In the genomic region with DNA sequence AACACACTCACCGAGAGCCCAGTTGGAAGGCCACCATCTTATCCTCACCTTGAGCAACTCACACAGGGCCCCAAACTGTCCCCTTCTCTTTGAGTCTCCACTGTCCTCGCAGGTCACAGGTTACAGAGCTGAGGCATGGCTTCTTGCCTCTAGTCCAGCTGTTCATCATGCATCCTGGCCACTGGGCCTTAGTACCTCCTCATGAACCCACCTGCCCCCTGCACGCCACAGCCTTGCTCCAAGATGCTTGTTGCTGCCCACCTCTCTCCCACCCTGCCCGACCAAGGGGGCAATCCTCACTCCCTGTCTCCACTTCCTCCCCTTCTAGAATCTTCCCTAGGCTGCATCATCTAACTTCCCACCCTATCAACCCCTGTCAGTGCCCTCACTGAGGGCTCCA, we compare ENCODE assay signal across 22 cellular contexts. TPM values are rescaled to one million over a fixed set of nuclear protein-coding genes. Genes with fewer than 3 reads are reported as not detected.
DNase-seq lines count a peak whose midpoint lies in the region; ATAC-seq and TF ChIP-seq lines count a peak whose summit lies in the region.
"Had no signal": no experiment of that assay in that cellular context is flagged by ENCODE, and none has a peak within 500 bp of the region (broad histone marks: within the 10 kb centered on the region; RNA-seq: fewer than 3 reads in every experiment).

No MANE protein-coding gene starts in this region.

- H3K36me3 Mint-ChIP-seq in endothelial cell (ENCODE audit: low read depth, unreplicated experiment) (peaks cover 65% of the 10 kb centered on the region), nephron (ENCODE audit: low read depth) (no peaks in the 10 kb centered on the region)
- peaks cover 0 to 3% of the 10 kb centered on the region in 2 donors for H3K36me3 Mint-ChIP-seq in activated T-cell treated with anti-CD3 and anti-CD28 coated beads, Interleukin-2, amount 50 U/mL, for 72 hours (ENCODE audit: insufficient read depth in 2 of 2)
- H3K36me3 Mint-ChIP-seq: activated CD4-positive, alpha-beta memory T cell treated with anti-CD3 and anti-CD28 coated beads for 36 hours; stimulated activated naive B cell treated with anti-CD40 and anti-IgM and Interleukin-4, amounts not matched to agents 10 μg/mL and 1 μg/mL and 100 μg/mL, for 72 hours had no signal

- peaks cover 68% of the 10 kb centered on the region for H3K4me1 Mint-ChIP-seq in endothelial cell (ENCODE audit: unreplicated experiment)
- peaks cover 15% of the 10 kb centered on the region for H3K4me1 Mint-ChIP-seq in nephron
- H3K4me1 Mint-ChIP-seq in activated T-cell treated with anti-CD3 and anti-CD28 coated beads, Interleukin-2, amount 50 U/mL, for 72 hours (ENCODE audit: low read depth) = no peaks in the 10 kb centered on the region
- H3K4me1 Mint-ChIP-seq: stimulated activated naive B cell treated with anti-CD40 and anti-IgM and Interleukin-4, amounts not matched to agents 10 μg/mL and 1 μg/mL and 100 μg/mL, for 72 hours had no signal

- H3K27me3 ChIP-seq in heart right ventricle = no peaks in the 10 kb centered on the region
- H3K27me3 ChIP-seq in thyroid gland = no peaks in the 10 kb centered on the region
- H3K27me3 ChIP-seq: vagina had no signal

- peaks cover 0 to 47% (median 5%) of the 10 kb centered on the region in 9 donors for H3K36me3 ChIP-seq in heart right ventricle
- H3K36me3 ChIP-seq in thyroid gland = no peaks in the 10 kb centered on the region
- H3K36me3 ChIP-seq: vagina had no signal

- no peak for ATAC-seq in heart right ventricle
- no peak for ATAC-seq in Right ventricle myocardium superior (ENCODE audit: poor library complexity)
- no peak for ATAC-seq in activated T-cell treated with anti-CD3 and anti-CD28 coated beads, Interleukin-2, amount 50 U/mL, for 72 hours (replicated peaks in 1 of 2)
- ATAC-seq in HG02938 (IDR thresholded peaks at IDR 0.05; ENCODE audit: unreplicated experiment) = no peak
- ATAC-seq: mucosa of descending colon; stimulated activated naive B cell treated with anti-CD40 and anti-IgM and Interleukin-4, amounts not matched to agents 10 μg/mL and 1 μg/mL and 100 μg/mL, for 72 hours had no signal

- H3K27ac ChIP-seq in heart right ventricle (peak overlapping the region in 9 of 10 donors; percentile 32 to 89 (median 73)), thyroid gland (peak overlapping the region in 2 of 3 donors; percentile 32 to 41)
- H3K27ac ChIP-seq: vagina had no signal

- intact Hi-C loops in heart right ventricle (cut with DNase I) (no loop called here), Right ventricle myocardium superior (cut with DNase I) (no loop called here), thyroid gland (cut with DNase I) (no loop called here)

- H3K4me1 ChIP-seq in heart right ventricle = peaks cover 7 to 90% (median 34%) of the 10 kb centered on the region in 9 donors
- H3K4me1 ChIP-seq in thyroid gland = peaks cover 17 to 33% of the 10 kb centered on the region in 2 donors

- H3K27me3 Mint-ChIP-seq in endothelial cell (ENCODE audit: unreplicated experiment) (peaks cover 34% of the 10 kb centered on the region), nephron (ENCODE audit: low read depth) (no peaks in the 10 kb centered on the region)
- H3K27me3 Mint-ChIP-seq in activated T-cell treated with anti-CD3 and anti-CD28 coated beads, Interleukin-2, amount 50 U/mL, for 72 hours (ENCODE audit: low read depth) = no peaks in the 10 kb centered on the region
- H3K27me3 Mint-ChIP-seq: activated CD4-positive, alpha-beta memory T cell treated with anti-CD3 and anti-CD28 coated beads for 36 hours had no signal

- H3K27ac Mint-ChIP-seq in endothelial cell (ENCODE audit: unreplicated experiment) = peak overlapping the region; percentile 99
- H3K27ac Mint-ChIP-seq in nephron = peak overlapping the region; percentile 6 to 33 (median 25)
- no peak overlapping the region for H3K27ac Mint-ChIP-seq in activated T-cell treated with anti-CD3 and anti-CD28 coated beads, Interleukin-2, amount 50 U/mL, for 72 hours
- H3K27ac Mint-ChIP-seq: activated CD4-positive, alpha-beta memory T cell treated with anti-CD3 and anti-CD28 coated beads for 36 hours; activated T-helper 1 cell treated with anti-CD3 and anti-CD28 coated beads, Interleukin-12 subunit alpha, Interleukin-12 subunit beta, Interleukin-2, Interleukin-4 antibody, amounts not matched to agents 30 ng/mL and 10 ng/mL and 1 ng/mL, durations not matched to agents 14 hours and 24 hours and 36 hours; CD4-positive, alpha-beta T cell; immature natural killer cell; stimulated activated naive B cell treated with anti-CD40 and anti-IgM and Interleukin-4, amounts not matched to agents 10 μg/mL and 1 μg/mL and 100 μg/mL, for 72 hours had no signal

- H3K9me3 Mint-ChIP-seq in endothelial cell (ENCODE audit: unreplicated experiment) (no peaks in the 10 kb centered on the region), nephron (peaks cover 7% of the 10 kb centered on the region)
- H3K9me3 Mint-ChIP-seq in activated T-cell treated with anti-CD3 and anti-CD28 coated beads, Interleukin-2, amount 50 U/mL, for 72 hours = peaks cover 10 to 11% of the 10 kb centered on the region in 2 donors
- H3K9me3 Mint-ChIP-seq: CD4-positive, alpha-beta T cell had no signal

- TF ChIP-seq POLR2A in thyroid gland (IDR thresholded peaks at IDR 0.05) = no peak

- TF ChIP-seq CTCF in heart right ventricle (IDR thresholded peaks at IDR 0.05) (no peak), endothelial cell (IDR thresholded peaks at IDR 0.05; ENCODE audit: unreplicated experiment) (no peak), nephron (IDR thresholded peaks at IDR 0.05; ENCODE audit: unreplicated experiment in 3 of 3) (no peak), thyroid gland (IDR thresholded peaks at IDR 0.05) (no peak)

- H3K9me3 ChIP-seq in heart right ventricle (peaks cover 0 to 5% (median 0%) of the 10 kb centered on the region in 11 donors), thyroid gland (no peaks in the 10 kb centered on the region)
- H3K9me3 ChIP-seq: mucosa of descending colon, vagina had no signal

- H3K4me3 ChIP-seq in heart right ventricle (peak overlapping the region in 1 of 10 donors; percentile 19), thyroid gland (replicated peaks in 1 of 3) (no peak overlapping the region)
- H3K4me3 ChIP-seq: mucosa of descending colon, vagina had no signal

- H3K4me3 Mint-ChIP-seq in endothelial cell (ENCODE audit: unreplicated experiment) (peak overlapping the region; percentile 40), nephron (no peak overlapping the region)
- H3K4me3 Mint-ChIP-seq in activated T-cell treated with anti-CD3 and anti-CD28 coated beads, Interleukin-2, amount 50 U/mL, for 72 hours = no peak overlapping the region
- H3K4me3 Mint-ChIP-seq: activated CD4-positive, alpha-beta memory T cell treated with anti-CD3 and anti-CD28 coated beads for 36 hours; activated T-helper 1 cell treated with anti-CD3 and anti-CD28 coated beads, Interleukin-12 subunit alpha, Interleukin-12 subunit beta, Interleukin-2, Interleukin-4 antibody, amounts not matched to agents 30 ng/mL and 10 ng/mL and 1 ng/mL, durations not matched to agents 14 hours and 24 hours and 36 hours; CD4-positive, alpha-beta T cell; immature natural killer cell; stimulated activated naive B cell treated with anti-CD40 and anti-IgM and Interleukin-4, amounts not matched to agents 10 μg/mL and 1 μg/mL and 100 μg/mL, for 72 hours had no signal

- 75 to 79% methylated on average over 4 of the region's 4 CpGs for WGBS in heart right ventricle, 2 donors
- 91 to 95% methylated on average over 4 of the region's 4 CpGs for WGBS in thyroid gland, 2 donors

- DNase-seq in heart right ventricle (no peak), Right ventricle myocardium superior (no peak), endothelial cell (ENCODE audit: low spot score) (no peak), thyroid gland (no peak)
- DNase-seq in activated CD4-positive, CD25-positive, alpha-beta regulatory T cell treated with anti-CD3 and anti-CD28 coated beads, Interleukin-2, amount 50 U/mL, for 72 hours = no peak
- no peak for DNase-seq in activated T-cell treated with anti-CD3 and anti-CD28 coated beads, Interleukin-2, amount 50 U/mL, for 72 hours
- DNase-seq: activated CD4-positive, alpha-beta memory T cell treated with anti-CD3 and anti-CD28 coated beads for 36 hours; CD4-positive, alpha-beta T cell; DMS79; glutamatergic neuron; immature natural killer cell; mucosa of descending colon; NCI-H2081; NCI-H69; occipital lobe; OCI-M1; stimulated activated CD4-positive, alpha-beta T cell treated with anti-CD3 and anti-CD28 coated beads, Interleukin-12 subunit alpha, Interleukin-12 subunit beta, amount 100 ng/mL, for 4 hours; stimulated activated naive B cell treated with anti-CD40 and anti-IgM and Interleukin-4, amounts not matched to agents 10 μg/mL and 1 μg/mL and 100 μg/mL, for 72 hours had no signal

RNA-seq across cellular contexts. Expression of a gene that starts 17.1 kb away (rescaled TPM):
- total RNA-seq in heart right ventricle (10 to 100 TPM; 40.3 to 81.2 (median 55.9) TPM), Right ventricle myocardium superior (42.9 TPM), endothelial cell (ENCODE audit: unreplicated experiment) (1,308 TPM), thyroid gland (10 to 100 TPM; 56.0 to 90.0 (median 67.2) TPM)
- polyA plus RNA-seq in heart right ventricle = 10 to 100 TPM; 39.4 to 53.9 TPM
- not detected for total RNA-seq in activated T-cell treated with anti-CD3 and anti-CD28 coated beads, Interleukin-2, amount 50 U/mL, for 72 hours
- total RNA-seq: activated CD4-positive, alpha-beta memory T cell treated with anti-CD3 and anti-CD28 coated beads for 36 hours; activated T-helper 1 cell treated with anti-CD3 and anti-CD28 coated beads, Interleukin-12 subunit alpha, Interleukin-12 subunit beta, Interleukin-2, Interleukin-4 antibody, amounts not matched to agents 30 ng/mL and 10 ng/mL and 1 ng/mL, durations not matched to agents 14 hours and 24 hours and 36 hours; CD4-positive, alpha-beta T cell had no signal
- polyA plus RNA-seq: immature natural killer cell had no signal

RNA-seq across cellular contexts. Expression of a gene that starts 43.5 kb away (rescaled TPM):
- 1 to 10 TPM in 8 of 10 donors, under 1 TPM in 2; 0.26 to 9.6 (median 2.0) TPM for total RNA-seq in heart right ventricle
- 1 to 10 TPM; 1.2 to 5.6 TPM for polyA plus RNA-seq in heart right ventricle
- total RNA-seq in Right ventricle myocardium superior = 1.4 TPM
- total RNA-seq in endothelial cell (ENCODE audit: unreplicated experiment) = 0.49 TPM
- total RNA-seq in thyroid gland = under 1 TPM in 2 of 4 donors, not detected in 2; 0.38 to 0.54 TPM
- not detected for total RNA-seq in activated T-cell treated with anti-CD3 and anti-CD28 coated beads, Interleukin-2, amount 50 U/mL, for 72 hours
- total RNA-seq: activated CD4-positive, alpha-beta memory T cell treated with anti-CD3 and anti-CD28 coated beads for 36 hours; activated T-helper 1 cell treated with anti-CD3 and anti-CD28 coated beads, Interleukin-12 subunit alpha, Interleukin-12 subunit beta, Interleukin-2, Interleukin-4 antibody, amounts not matched to agents 30 ng/mL and 10 ng/mL and 1 ng/mL, durations not matched to agents 14 hours and 24 hours and 36 hours; CD4-positive, alpha-beta T cell; vagina had no signal

Comparison
In these comparisons a context has a peak if more than half of its experiments do, and no peak if none do; other contexts are left out.
1. RNA of a gene that starts 17.1 kb away (total RNA-seq): 1,308 TPM in endothelial cell (single experiment), 56.0 to 90.0 TPM in thyroid gland, 40.3 to 81.2 TPM in heart right ventricle and 42.9 TPM in Right ventricle myocardium superior (single experiment); not detected in activated T-cell treated with anti-CD3 and anti-CD28 coated beads, Interleukin-2, amount 50 U/mL, for 72 hours; every median in the first group is over 10 times any median in the second.